In the genomic region with DNA sequence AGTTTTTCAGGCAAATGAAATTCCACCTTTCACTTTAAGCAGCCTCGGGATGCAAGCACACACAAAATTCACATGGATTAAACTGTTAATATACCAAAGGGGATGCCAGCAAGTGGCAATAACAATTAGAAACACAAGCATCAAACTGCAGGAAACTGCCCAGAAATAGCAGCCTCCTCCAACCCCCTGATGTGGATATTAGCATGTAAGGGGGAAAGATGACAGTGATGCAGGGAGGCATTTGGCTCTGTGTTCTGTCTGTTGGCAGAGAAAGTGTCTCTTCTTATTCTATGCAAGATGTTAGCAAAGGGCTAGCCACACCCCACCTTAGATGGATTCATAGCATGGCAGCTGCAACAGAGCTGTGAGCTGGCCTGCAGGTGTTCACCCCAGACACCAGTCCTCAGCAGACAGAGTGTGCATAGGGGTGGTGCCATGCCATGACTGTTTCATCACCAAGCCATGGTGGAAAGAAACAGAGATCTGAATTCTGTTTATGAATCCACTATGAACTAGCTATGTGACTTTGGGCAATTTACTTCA, we compare ENCODE assay signal across 24 cellular contexts. TPM values are rescaled to one million over a fixed set of nuclear protein-coding genes. Genes with fewer than 3 reads are reported as not detected.
A peak's percentile ranks its signal among the peaks of the same experiment; 100 is the strongest.
DNase-seq lines count a peak whose midpoint lies in the region; ATAC-seq and TF ChIP-seq lines count a peak whose summit lies in the region.
"Had no signal": no experiment of that assay in that cellular context is flagged by ENCODE, and none has a peak within 500 bp of the region (broad histone marks: within the 10 kb centered on the region; RNA-seq: fewer than 3 reads in every experiment).

No MANE protein-coding gene starts in this region.

- H3K27ac ChIP-seq in breast epithelium (no peak overlapping the region), esophagus squamous epithelium (peak overlapping the region; percentile 28 to 73 (median 40))
- H3K27ac ChIP-seq: A549, KMS-11 had no signal

- no peak for ATAC-seq in activated CD8-positive, alpha-beta T cell treated with anti-CD3 and anti-CD28 coated beads, Interleukin-2, amount 10 ng/mL, durations not matched to agents 7 days and 5 days
- ATAC-seq: A549, PC-3 had no signal

- DNase-seq in MCF 10A (ENCODE audit: unreplicated experiment) = peak; percentile 8
- no peak for DNase-seq in breast epithelium (ENCODE audit: low spot score in 2 of 2)
- peak; percentile 69 for DNase-seq in cerebellum (ENCODE audit: low spot score)
- DNase-seq in esophagus squamous epithelium (lab: John Stamatoyannopoulos, UW) = no peak
- DNase-seq in activated CD8-positive, alpha-beta T cell treated with anti-CD3 and anti-CD28 coated beads, Interleukin-2, amount 10 ng/mL, durations not matched to agents 7 days and 5 days = no peak
- no peak for DNase-seq in NOMO-1 (lab: John Stamatoyannopoulos, UW; ENCODE audit: unreplicated experiment in 2 of 2)
- no peak for DNase-seq in HuH-7 (ENCODE audit: low spot score)
- DNase-seq: BE2C, DMS53, GF-D8, IMR-90, NCI-H1417, NCI-H1694 treated with DMSO at 0.1 percent for 48 hours, NCI-H2081 treated with DMSO at 0.1 percent for 48 hours, NCI-H2227 treated with DMSO at 0.1 percent for 48 hours, NCI-H526, PC-3, SHP77, SW 1271 had no signal

- CTCF ChIA-PET in MCF 10A (lab: Yijun Ruan, JAX) = no interaction called here
- CTCF ChIA-PET in activated CD8-positive, alpha-beta T cell treated with anti-CD3 and anti-CD28 coated beads, Interleukin-2, amount 10 ng/mL, durations not matched to agents 7 days and 5 days (lab: Charles Lee) = no interaction called here

- no peaks in the 10 kb centered on the region for H3K9me3 Mint-ChIP-seq in MCF 10A (ENCODE audit: unreplicated experiment)
- no peaks in the 10 kb centered on the region for H3K9me3 Mint-ChIP-seq in activated CD8-positive, alpha-beta T cell treated with anti-CD3 and anti-CD28 coated beads, Interleukin-2, amount 10 ng/mL, durations not matched to agents 7 days and 5 days (ENCODE audit: insufficient read depth)

- no peak for TF ChIP-seq POLR2A in breast epithelium (IDR thresholded peaks at IDR 0.05)
- TF ChIP-seq POLR2A in esophagus squamous epithelium (IDR thresholded peaks at IDR 0.05) = no peak

- TF ChIP-seq CTCF in MCF 10A (IDR thresholded peaks at IDR 0.05; ENCODE audit: unreplicated experiment) = no peak
- TF ChIP-seq CTCF in breast epithelium (IDR thresholded peaks at IDR 0.05) = no peak
- no peak for TF ChIP-seq CTCF in esophagus squamous epithelium (IDR thresholded peaks at IDR 0.05)

- POLR2A ChIA-PET in MCF 10A (lab: Yijun Ruan, JAX) = interaction anchor here (0.6 to 1.1 kb wide), 3 partner anchors 34 to 385 kb away, joined by 3 read pairs; a partner anchor contains a TSS
- POLR2A ChIA-PET in activated CD8-positive, alpha-beta T cell treated with anti-CD3 and anti-CD28 coated beads, Interleukin-2, amount 10 ng/mL, durations not matched to agents 7 days and 5 days (lab: Charles Lee) = no interaction called here

- no TSS peak for BruUV-seq in MCF 10A (replicated peaks; lab: Mats Ljungman, UMichigan)

- H3K27me3 ChIP-seq in breast epithelium (no peaks in the 10 kb centered on the region), esophagus squamous epithelium (no peaks in the 10 kb centered on the region)

- H3K27ac Mint-ChIP-seq in MCF 10A (ENCODE audit: low read depth, unreplicated experiment) = peak overlapping the region; percentile 69
- no peak overlapping the region for H3K27ac Mint-ChIP-seq in activated CD8-positive, alpha-beta T cell treated with anti-CD3 and anti-CD28 coated beads, Interleukin-2, amount 10 ng/mL, durations not matched to agents 7 days and 5 days

- H3K27me3 Mint-ChIP-seq in MCF 10A (ENCODE audit: insufficient read depth, unreplicated experiment) = no peaks in the 10 kb centered on the region
- H3K27me3 Mint-ChIP-seq in activated CD8-positive, alpha-beta T cell treated with anti-CD3 and anti-CD28 coated beads, Interleukin-2, amount 10 ng/mL, durations not matched to agents 7 days and 5 days (ENCODE audit: low read depth) = peaks cover 5% of the 10 kb centered on the region

- peaks cover 29% of the 10 kb centered on the region for H3K4me1 Mint-ChIP-seq in MCF 10A (ENCODE audit: insufficient read depth, unreplicated experiment)
- H3K4me1 Mint-ChIP-seq in activated CD8-positive, alpha-beta T cell treated with anti-CD3 and anti-CD28 coated beads, Interleukin-2, amount 10 ng/mL, durations not matched to agents 7 days and 5 days (ENCODE audit: low read depth) = no peaks in the 10 kb centered on the region

- H3K9me3 ChIP-seq in breast epithelium (no peaks in the 10 kb centered on the region), esophagus squamous epithelium (no peaks in the 10 kb centered on the region)
- H3K9me3 ChIP-seq: BE2C had no signal

- 14 to 29% methylated on average over 1 of the region's 1 CpG for WGBS in esophagus squamous epithelium, 2 donors

- no peaks in the 10 kb centered on the region for H3K4me1 ChIP-seq in breast epithelium
- peaks cover 0 to 39% (median 20%) of the 10 kb centered on the region in 3 donors for H3K4me1 ChIP-seq in esophagus squamous epithelium
- H3K4me1 ChIP-seq: A549, BE2C had no signal

- H3K36me3 ChIP-seq in breast epithelium = no peaks in the 10 kb centered on the region
- no peaks in the 10 kb centered on the region for H3K36me3 ChIP-seq in esophagus squamous epithelium
- H3K36me3 ChIP-seq: BE2C had no signal

- intact Hi-C loops in MCF 10A (cut with micrococcal nuclease) = no loop called here
- intact Hi-C loops in breast epithelium (cut with DNase I; ENCODE audit: low total_unique reads) = no loop called here
- intact Hi-C loops in esophagus squamous epithelium (cut with DNase I) = no loop called here

- no peaks in the 10 kb centered on the region for H3K36me3 Mint-ChIP-seq in MCF 10A (ENCODE audit: insufficient read depth, unreplicated experiment)
- no peaks in the 10 kb centered on the region for H3K36me3 Mint-ChIP-seq in activated CD8-positive, alpha-beta T cell treated with anti-CD3 and anti-CD28 coated beads, Interleukin-2, amount 10 ng/mL, durations not matched to agents 7 days and 5 days (ENCODE audit: low read depth)

- H3K4me3 ChIP-seq in breast epithelium (no peak overlapping the region), esophagus squamous epithelium (no peak overlapping the region)
- H3K4me3 ChIP-seq: A549 had no signal

- no peak overlapping the region for H3K4me3 Mint-ChIP-seq in MCF 10A (ENCODE audit: unreplicated experiment)
- H3K4me3 Mint-ChIP-seq in activated CD8-positive, alpha-beta T cell treated with anti-CD3 and anti-CD28 coated beads, Interleukin-2, amount 10 ng/mL, durations not matched to agents 7 days and 5 days = no peak overlapping the region

RNA-seq across cellular contexts. Expression of a gene that starts 38.0 kb away (rescaled TPM):
- total RNA-seq in MCF 10A (2022) (not detected in 2 replicates), breast epithelium (not detected), cerebellum (not detected), esophagus squamous epithelium (not detected)
- total RNA-seq in activated CD8-positive, alpha-beta T cell treated with anti-CD3 and anti-CD28 coated beads, Interleukin-2, amount 10 ng/mL, durations not matched to agents 7 days and 5 days = not detected
- total RNA-seq: H4, IMR-90, M059J, PC-3, RPMI7951 had no signal

Comparison
In these comparisons a context has a peak if more than half of its experiments do, and no peak if none do; other contexts are left out.
1. DNase-seq: peak in MCF 10A (single experiment) and cerebellum (single experiment); none in breast epithelium (0 of 2), esophagus squamous epithelium (single experiment), activated CD8-positive, alpha-beta T cell treated with anti-CD3 and anti-CD28 coated beads, Interleukin-2, amount 10 ng/mL, durations not matched to agents 7 days and 5 days (single experiment), NOMO-1 (0 of 2) and HuH-7 (single experiment).
2. H3K27ac ChIP-seq: peak in esophagus squamous epithelium (4 of 4); none in breast epithelium (0 of 2).